In the genomic region with DNA sequence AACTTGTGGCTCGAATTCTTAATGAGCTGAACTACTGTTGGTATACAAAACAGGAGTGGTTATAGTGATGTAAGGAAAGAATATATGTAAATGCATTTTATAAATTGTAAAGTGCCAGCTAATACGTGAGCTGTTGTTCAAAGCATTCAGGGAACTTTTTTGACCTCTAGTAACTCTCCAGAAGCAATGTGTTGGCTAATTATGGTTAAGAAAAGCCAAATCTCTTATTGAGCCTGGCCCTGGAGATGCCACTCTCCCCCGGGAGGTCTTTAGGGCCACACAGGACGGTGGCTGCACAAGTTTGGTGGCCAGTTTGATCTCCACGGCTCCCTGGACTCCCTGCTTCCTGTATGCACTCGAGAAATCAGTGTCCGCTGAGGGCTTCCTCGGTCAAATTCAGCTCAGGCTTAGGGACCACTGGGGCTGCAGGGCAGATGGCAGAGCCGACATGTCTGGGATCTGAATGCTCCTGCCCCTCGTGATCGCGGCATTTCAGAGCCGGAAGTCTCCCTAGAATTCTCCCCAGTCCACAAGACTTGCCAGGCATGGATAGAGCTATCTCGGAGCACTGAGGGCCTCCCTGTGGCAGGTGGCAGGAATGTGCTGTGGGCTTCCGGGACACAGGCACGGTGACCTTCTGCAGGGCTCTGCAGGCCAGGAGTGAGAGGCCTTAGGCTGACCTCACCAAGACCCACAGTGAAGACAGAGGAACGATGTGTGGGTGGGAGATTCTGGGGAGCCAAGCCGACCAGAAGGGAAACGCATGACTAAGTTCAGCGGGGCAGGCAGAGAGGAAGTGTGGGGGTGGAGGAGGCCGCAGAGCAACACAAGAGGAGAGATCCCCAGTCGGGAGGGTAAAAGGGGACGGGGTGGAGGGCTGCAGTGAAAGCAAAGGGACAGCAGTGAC, we compare ENCODE assay signal across 9 cellular contexts. TPM values are rescaled to one million over a fixed set of nuclear protein-coding genes. Genes with fewer than 3 reads are reported as not detected.
A peak's percentile ranks its signal among the peaks of the same experiment; 100 is the strongest.
DNase-seq lines count a peak whose midpoint lies in the region; ATAC-seq, FAIRE-seq and TF ChIP-seq lines count a peak whose summit lies in the region.
"Had no signal": no experiment of that assay in that cellular context is flagged by ENCODE, and none has a peak within 500 bp of the region (broad histone marks: within the 10 kb centered on the region; RNA-seq: fewer than 3 reads in every experiment).

No MANE protein-coding gene starts in this region.

- TF ChIP-seq POLR2A in stomach (IDR thresholded peaks at IDR 0.05), result no peak

- FAIRE-seq in D721Med (lab: Jason Lieb, UNC), result no peak

- H3K23ac ChIP-seq in mesenchymal stem cell (ENCODE audit: low read length in 2 of 2), result no peak overlapping the region

- no peak overlapping the region for H2AK5ac ChIP-seq in mesenchymal stem cell (ENCODE audit: low read length, severe bottlenecking)

- H3K4ac ChIP-seq in mesenchymal stem cell (ENCODE audit: low read depth in 1 of 2, low read length in 2 of 2), result peak overlapping the region in 1 of 2 experiments; percentile 20

- no peak overlapping the region for H2BK120ac ChIP-seq in mesenchymal stem cell (ENCODE audit: low read depth, low read length)

- H3K4me1 ChIP-seq in mesenchymal stem cell (ENCODE audit: control insufficient read depth, insufficient read depth, low read depth, low read length) (peaks cover 13% of the 10 kb centered on the region), stomach (peaks cover 0 to 16% (median 7%) of the 10 kb centered on the region in 4 donors)

- no peak overlapping the region for H4K91ac ChIP-seq in mesenchymal stem cell (ENCODE audit: low read length)

- H2BK5ac ChIP-seq in mesenchymal stem cell (ENCODE audit: low read depth, low read length, poor library complexity, severe bottlenecking), result peak overlapping the region; percentile 11

- H3K4me3 ChIP-seq in brain microvascular endothelial cell (ENCODE audit: low read depth, low read length), result no peak overlapping the region
- no peak overlapping the region for H3K4me3 ChIP-seq in mesenchymal stem cell (ENCODE audit: insufficient read depth in 1 of 2, low read depth in 1 of 2, low read length in 2 of 2)
- H3K4me3 ChIP-seq in stomach, result no peak overlapping the region

- ATAC-seq in GM18511 (IDR thresholded peaks at IDR 0.05; ENCODE audit: unreplicated experiment), result peak; percentile 68

- H3K79me1 ChIP-seq in mesenchymal stem cell (replicated peaks; ENCODE audit: low read length, poor library complexity, severe bottlenecking), result peaks cover 3% of the 10 kb centered on the region

- no peak for TF ChIP-seq EP300 in stomach (IDR thresholded peaks at IDR 0.05)

- H3K36me3 ChIP-seq in brain microvascular endothelial cell (replicated peaks), result peaks cover 2% of the 10 kb centered on the region
- peaks cover 30 to 39% of the 10 kb centered on the region in 2 experiments for H3K36me3 ChIP-seq in mesenchymal stem cell (ENCODE audit: control insufficient read depth in 1 of 2, insufficient read depth in 2 of 2, low read depth in 1 of 2, low read length in 2 of 2)
- H3K36me3 ChIP-seq in stomach, result peaks cover 0 to 39% (median 34%) of the 10 kb centered on the region in 4 donors

- H3K27ac ChIP-seq in brain microvascular endothelial cell, result peak overlapping the region; percentile 47
- peak overlapping the region; percentile 39 for H3K27ac ChIP-seq in mesenchymal stem cell (ENCODE audit: low read length, poor library complexity, severe bottlenecking)
- H3K27ac ChIP-seq in stomach, result peak overlapping the region in 3 of 5 donors; percentile 7 to 57 (median 21)
- H3K27ac ChIP-seq: neutrophil had no signal

- H3K9me3 ChIP-seq in mesenchymal stem cell (ENCODE audit: control insufficient read depth, low read length) (no peaks in the 10 kb centered on the region), stomach (no peaks in the 10 kb centered on the region)
- H3K9me3 ChIP-seq: neutrophil had no signal

- H2AFZ ChIP-seq in mesenchymal stem cell (ENCODE audit: low read depth, low read length), result no peak overlapping the region

- 69% methylated on average over 23 of the region's 23 CpGs for WGBS in mesenchymal stem cell
- 41 to 57% (median 48%) methylated on average over 17 to 23 of the region's 23 CpGs for WGBS in stomach, 5 donors

- H3K18ac ChIP-seq in mesenchymal stem cell (ENCODE audit: low read depth in 1 of 2, low read length in 2 of 2), result peak overlapping the region in 1 of 2 experiments; percentile 50

- DNase-seq in RPMI7951 (ENCODE audit: low read depth) (peak; percentile 37), brain microvascular endothelial cell (peak; percentile 69), mesenchymal stem cell (peak; percentile 36), stomach (peak; percentile 33), H4 (ENCODE audit: low spot score) (no peak), DMS79 (lab: John Stamatoyannopoulos, UW) (no peak), D721Med (ENCODE audit: insufficient read length, low spot score) (no peak)

- intact Hi-C loops in stomach (cut with DNase I; ENCODE audit: low total_unique reads), result no loop called here

- in situ Hi-C loops in brain microvascular endothelial cell (cut with HindIII; ENCODE audit: low pct_ligation_motif_present, low sequenced_read_pairs), result no loop called here

- H2BK12ac ChIP-seq in mesenchymal stem cell (ENCODE audit: low read length in 2 of 2), result no peak overlapping the region

- H3K27me3 ChIP-seq in brain microvascular endothelial cell (replicated peaks), result no peaks in the 10 kb centered on the region
- no peaks in the 10 kb centered on the region for H3K27me3 ChIP-seq in mesenchymal stem cell (ENCODE audit: control insufficient read depth in 1 of 2, insufficient read depth in 1 of 2, low read length in 2 of 2)
- no peaks in the 10 kb centered on the region for H3K27me3 ChIP-seq in stomach

- peak overlapping the region; percentile 8 for H2BK15ac ChIP-seq in mesenchymal stem cell (ENCODE audit: low read depth, poor library complexity, severe bottlenecking)

- peak overlapping the region; percentile 6 for H3K9ac ChIP-seq in mesenchymal stem cell (ENCODE audit: low read length)

- H3K4me2 ChIP-seq in mesenchymal stem cell (ENCODE audit: low read length, poor library complexity, severe bottlenecking), result peak overlapping the region; percentile 29

- H3K14ac ChIP-seq in mesenchymal stem cell (ENCODE audit: low read length in 2 of 2), result peak overlapping the region in 1 of 2 experiments; percentile 28

- no peak overlapping the region for H4K8ac ChIP-seq in mesenchymal stem cell (ENCODE audit: low read length)

- TF ChIP-seq CTCF in brain microvascular endothelial cell (IDR thresholded peaks at IDR 0.05; ENCODE audit: low read depth, low read length, missing control alignments) (no peak), stomach (IDR thresholded peaks at IDR 0.05) (no peak), D721Med (IDR thresholded peaks at IDR 0.05; ENCODE audit: insufficient read depth, missing control alignments) (no peak)

RNA-seq across cellular contexts. Expression of a gene that starts 18.6 kb away (rescaled TPM):
- 0.10 and 0.12 TPM in 2 replicates for total RNA-seq in RPMI7951 (2014; rRNA removed; shearing (Covaris generic))
- polyA plus RNA-seq in mesenchymal stem cell (2013, experiment 1 of 2), result 0.26 TPM
- 0.25 TPM for polyA plus RNA-seq in mesenchymal stem cell (2013, experiment 2 of 2)
- 10 to 100 TPM in 3 of 5 donors, 1 to 10 TPM in 2; 4.3 to 19.3 (median 13.4) TPM for total RNA-seq in stomach
- 1 to 10 TPM; 1.1 to 4.9 (median 2.4) TPM for polyA plus RNA-seq in stomach
- 0.15 and 0.18 TPM in 2 replicates for total RNA-seq in H4 (2014; rRNA removed; shearing (Covaris generic))

Comparison
In these comparisons a context has a peak if more than half of its experiments do, and no peak if none do; other contexts are left out.
1. DNase-seq: peak in RPMI7951 (single experiment), brain microvascular endothelial cell (single experiment), mesenchymal stem cell (single experiment) and stomach (single experiment); none in H4 (single experiment), DMS79 (single experiment) and D721Med (single experiment).
2. Peak in every context shown above with its lines, with median percentiles within 50 percentile points of each other: H3K27ac ChIP-seq.